Comparison of ENCODE assay signal across 35 cellular contexts in genomic region chr5:143149759-143150158, GRCh38.
"Had no signal": no experiment of that assay in that cellular context is flagged by ENCODE, and none has a peak within 500 bp of the region (broad histone marks: within the 10 kb centered on the region; RNA-seq: fewer than 3 reads in every experiment).

No MANE protein-coding gene starts in this region.

- H3K4me1 Mint-ChIP-seq: brain had no signal

- H3K4me1 ChIP-seq: Peyer's patch had no signal

- H3K27ac ChIP-seq: VCaP had no signal

- ATAC-seq: activated CD8-positive, alpha-beta T cell treated with anti-CD3 and anti-CD28 coated beads for 36 hours; PC-3; Right ventricle myocardium inferior; SK-N-SH treated with all-trans-retinoic acid at 6 μM for 48 hours had no signal

- H3K27me3 ChIP-seq: Peyer's patch had no signal

- H3K9me3 ChIP-seq: Peyer's patch had no signal

- H3K9me3 Mint-ChIP-seq: activated B cell treated with CpG ODN at 0.5 μM for 24 hours; activated CD8-positive, alpha-beta T cell treated with anti-CD3 and anti-CD28 coated beads for 36 hours; activated naive CD4-positive, alpha-beta T cell treated with anti-CD3 and anti-CD28 coated beads for 36 hours; activated naive CD4-positive, alpha-beta T cell treated with anti-CD3 and anti-CD28 coated beads, Interleukin-2, amount 50 U/mL, for 72 hours; activated T-cell treated with anti-CD3 and anti-CD28 coated beads, Interleukin-2, amount 50 U/mL, for 24 hours; brain had no signal

- H3K4me3 ChIP-seq: Peyer's patch had no signal

- DNase-seq: activated B cell treated with CpG ODN at 0.5 μM for 24 hours; activated CD4-positive, alpha-beta T cell treated with anti-CD3 and anti-CD28 coated beads for 48 hours; activated CD4-positive, CD25-positive, alpha-beta regulatory T cell treated with anti-CD3 and anti-CD28 coated beads, Interleukin-2, amount 50 U/mL, for 72 hours; activated CD8-positive, alpha-beta T cell treated with anti-CD3 and anti-CD28 coated beads for 36 hours; activated gamma-delta T cell treated with Interleukin-2 at 50 U/mL for 16 hours; activated naive CD4-positive, alpha-beta T cell treated with anti-CD3 and anti-CD28 coated beads for 36 hours; activated T-cell treated with anti-CD3 and anti-CD28 coated beads, Interleukin-2, amount 50 U/mL, for 24 hours; anterior cingulate cortex; central memory CD4-positive, alpha-beta T cell; Kasumi-1; KBM-7; NCI-H1092 treated with DMSO at 0.1 percent for 48 hours; NCI-H1417; NCI-H146; NCI-H187; NCI-H2029 treated with DMSO at 0.1 percent for 48 hours; NCI-H2107; NCI-H2171; NCI-H510A; NCI-H526; NCI-H748 treated with DMSO at 0.1 percent for 48 hours; NK-92 treated with Interleukin-12 subunit alpha and Interleukin-12 subunit beta, amount 100 ng/mL, for 24 hours; PC-3; Peyer's patch; RPMI8226; SIG-M5; SW 1271; T-helper 1 cell; T-helper 2 cell; T-helper 9 cell had no signal

- H3K27me3 Mint-ChIP-seq: activated B cell treated with CpG ODN at 0.5 μM for 24 hours; activated CD8-positive, alpha-beta T cell treated with anti-CD3 and anti-CD28 coated beads for 36 hours; activated T-cell treated with anti-CD3 and anti-CD28 coated beads, Interleukin-2, amount 50 U/mL, for 24 hours had no signal

- H3K4me3 Mint-ChIP-seq: activated B cell treated with CpG ODN at 0.5 μM for 24 hours; activated CD8-positive, alpha-beta T cell treated with anti-CD3 and anti-CD28 coated beads for 36 hours; activated naive CD4-positive, alpha-beta T cell treated with anti-CD3 and anti-CD28 coated beads for 36 hours; activated T-cell treated with anti-CD3 and anti-CD28 coated beads, Interleukin-2, amount 50 U/mL, for 24 hours; brain had no signal

- H3K27ac Mint-ChIP-seq: activated B cell treated with CpG ODN at 0.5 μM for 24 hours; activated CD8-positive, alpha-beta T cell treated with anti-CD3 and anti-CD28 coated beads for 36 hours; activated naive CD4-positive, alpha-beta T cell treated with anti-CD3 and anti-CD28 coated beads for 36 hours; activated naive CD4-positive, alpha-beta T cell treated with anti-CD3 and anti-CD28 coated beads, Interleukin-2, amount 50 U/mL, for 72 hours; activated T-cell treated with anti-CD3 and anti-CD28 coated beads, Interleukin-2, amount 50 U/mL, for 24 hours; brain had no signal
